ENCODE assay signal across 11 cellular contexts in the genomic region with DNA sequence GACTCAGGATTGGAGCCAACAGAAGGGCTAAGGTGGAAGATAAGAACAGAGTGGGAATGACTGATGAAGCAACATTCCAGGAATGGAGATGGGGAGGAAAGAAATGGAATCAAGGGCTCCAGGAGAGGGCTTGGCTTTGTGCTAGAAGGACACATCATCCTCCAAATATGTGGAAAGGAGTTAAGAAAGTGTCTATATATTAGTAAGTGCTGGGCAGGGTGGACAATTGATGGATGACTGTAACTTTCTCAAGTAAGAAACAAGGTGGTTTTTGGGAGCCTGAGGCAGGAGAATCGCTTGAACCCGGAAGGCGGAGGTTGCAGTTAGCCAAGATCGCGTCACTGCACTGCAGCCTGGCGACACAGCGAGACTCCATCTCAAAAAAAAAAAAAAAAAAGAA.
DNase-seq lines count a peak whose midpoint lies in the region; ATAC-seq and TF ChIP-seq lines count a peak whose summit lies in the region.
"Had no signal": no experiment of that assay in that cellular context is flagged by ENCODE, and none has a peak within 500 bp of the region (broad histone marks: within the 10 kb centered on the region; RNA-seq: fewer than 3 reads in every experiment).

No MANE protein-coding gene starts in this region.

- peak overlapping the region; percentile 5 for H3K4me3 Mint-ChIP-seq in activated CD4-positive, alpha-beta T cell treated with anti-CD3 and anti-CD28 coated beads, Interleukin-2, amount 10 ng/mL, durations not matched to agents 7 days and 5 days

- CTCF ChIA-PET in activated CD4-positive, alpha-beta T cell treated with anti-CD3 and anti-CD28 coated beads, Interleukin-2, amount 10 ng/mL, durations not matched to agents 7 days and 5 days (lab: Charles Lee): interaction anchor here (0.7 to 1.1 kb wide), 2 partner anchors 8 to 129 kb away, joined by 3 to 4 read pairs; no protein-coding TSS in a partner anchor

- peaks cover 22% of the 10 kb centered on the region for H3K4me1 Mint-ChIP-seq in activated CD4-positive, alpha-beta T cell treated with anti-CD3 and anti-CD28 coated beads, Interleukin-2, amount 10 ng/mL, durations not matched to agents 7 days and 5 days

- peaks cover under 1% of the 10 kb centered on the region for H3K9me3 Mint-ChIP-seq in activated CD4-positive, alpha-beta T cell treated with anti-CD3 and anti-CD28 coated beads, Interleukin-2, amount 10 ng/mL, durations not matched to agents 7 days and 5 days

- intact Hi-C loops in mucosa of descending colon (cut with DNase I, micrococcal nuclease): no loop called here

- no peak for DNase-seq in activated CD4-positive, alpha-beta T cell treated with anti-CD3 and anti-CD28 coated beads, Interleukin-2, amount 10 ng/mL, durations not matched to agents 7 days and 5 days
- DNase-seq in activated CD4-positive, alpha-beta T cell treated with anti-CD3 and anti-CD28 coated beads for 4 hours: no peak
- DNase-seq in RKO (ENCODE audit: low spot score) (peak; percentile 68), fibroblast of gingiva (ENCODE audit: low read depth) (peak; percentile 50), renal cortical epithelial cell (ENCODE audit: low read depth) (peak; percentile 89), mucosa of descending colon (no peak)
- DNase-seq: kidney, right lobe of liver, SHP77 treated with DMSO at 0.1 percent for 48 hours had no signal

- no peaks in the 10 kb centered on the region for H3K36me3 ChIP-seq in mucosa of descending colon (ENCODE audit: low read depth)
- H3K36me3 ChIP-seq: right lobe of liver had no signal

- peak overlapping the region; percentile 33 for H3K27ac Mint-ChIP-seq in activated CD4-positive, alpha-beta T cell treated with anti-CD3 and anti-CD28 coated beads, Interleukin-2, amount 10 ng/mL, durations not matched to agents 7 days and 5 days

- no peak for TF ChIP-seq CTCF in mucosa of descending colon (IDR thresholded peaks at IDR 0.05)

- H3K4me1 ChIP-seq in mucosa of descending colon (ENCODE audit: low read depth): peaks cover 3% of the 10 kb centered on the region

- H3K4me3 ChIP-seq in mucosa of descending colon: no peak overlapping the region
- H3K4me3 ChIP-seq: right lobe of liver had no signal

- H3K9me3 ChIP-seq in mucosa of descending colon: no peaks in the 10 kb centered on the region
- H3K9me3 ChIP-seq: right lobe of liver had no signal

- peaks cover 10% of the 10 kb centered on the region for H3K36me3 Mint-ChIP-seq in activated CD4-positive, alpha-beta T cell treated with anti-CD3 and anti-CD28 coated beads, Interleukin-2, amount 10 ng/mL, durations not matched to agents 7 days and 5 days (ENCODE audit: low read depth)

- POLR2A ChIA-PET in activated CD4-positive, alpha-beta T cell treated with anti-CD3 and anti-CD28 coated beads, Interleukin-2, amount 10 ng/mL, durations not matched to agents 7 days and 5 days (lab: Charles Lee): no interaction called here

- H3K27me3 Mint-ChIP-seq in activated CD4-positive, alpha-beta T cell treated with anti-CD3 and anti-CD28 coated beads, Interleukin-2, amount 10 ng/mL, durations not matched to agents 7 days and 5 days: peaks cover 1% of the 10 kb centered on the region

- ATAC-seq in GM18868 (IDR thresholded peaks at IDR 0.05; ENCODE audit: unreplicated experiment) (no peak), GM21390 (IDR thresholded peaks at IDR 0.05; ENCODE audit: unreplicated experiment) (no peak), mucosa of descending colon (no peak)
- ATAC-seq: right lobe of liver had no signal

Comparison
In these comparisons a context has a peak if more than half of its experiments do, and no peak if none do; other contexts are left out.
1. DNase-seq: peak in RKO (single experiment), fibroblast of gingiva (single experiment) and renal cortical epithelial cell (single experiment); none in activated CD4-positive, alpha-beta T cell treated with anti-CD3 and anti-CD28 coated beads, Interleukin-2, amount 10 ng/mL, durations not matched to agents 7 days and 5 days (single experiment), activated CD4-positive, alpha-beta T cell treated with anti-CD3 and anti-CD28 coated beads for 4 hours (0 of 2) and mucosa of descending colon (0 of 3).